In genomic region chr21:39136138-39136537, GRCh38 we compare ENCODE assay signal across 8 cellular contexts. TPM values are rescaled to one million over a fixed set of nuclear protein-coding genes. Genes with fewer than 3 reads are reported as not detected.
DNase-seq lines count a peak whose midpoint lies in the region; TF ChIP-seq lines count a peak whose summit lies in the region.
"Not testable (repeated sequence)": the region's sequence is repeated elsewhere in the genome, so short reads cannot be mapped to it uniquely, and the experiment has no call there.

No MANE protein-coding gene starts in this region.

- H3K9ac ChIP-seq in colonic mucosa (ENCODE audit: low read depth in 2 of 2, low read length in 2 of 2) = not testable (repeated sequence)

- not testable (repeated sequence) for H3K27me3 Mint-ChIP-seq in HFFc6 (ENCODE audit: insufficient read depth); progenitor cell of endocrine pancreas

- TF ChIP-seq CTCF in BJ (IDR thresholded peaks at IDR 0.05; ENCODE audit: insufficient read depth, low read depth, low read length) = peak; percentile 35; the same call in 1 of the 2 replicates
- TF ChIP-seq CTCF in HFFc6 (IDR thresholded peaks at IDR 0.05) = peak; percentile 72
- peak; percentile 25; the same call in 1 of the 2 replicates for TF ChIP-seq CTCF in WI38 (IDR thresholded peaks at IDR 0.05; ENCODE audit: low read depth, low read length)
- TF ChIP-seq CTCF in colonic mucosa (IDR thresholded peaks at IDR 0.05) = peak; percentile 11
- peak; percentile 37 for TF ChIP-seq CTCF in hepatocyte (IDR thresholded peaks at IDR 0.05; ENCODE audit: poor library complexity)
- peak; percentile 46 for TF ChIP-seq CTCF in progenitor cell of endocrine pancreas (IDR thresholded peaks at IDR 0.05; ENCODE audit: unreplicated experiment)

- H3K79me2 ChIP-seq in hepatocyte = not testable (repeated sequence)

- H3K36me3 ChIP-seq in BJ (ENCODE audit: control insufficient read depth, insufficient read depth, low read length); colonic mucosa; hepatocyte (replicated peaks; ENCODE audit: insufficient read depth, low read depth): not testable (repeated sequence)

- not testable (repeated sequence) for H2AFZ ChIP-seq in hepatocyte

- H3K36me3 Mint-ChIP-seq in HFFc6 (ENCODE audit: low read depth); progenitor cell of endocrine pancreas (ENCODE audit: insufficient read depth): not testable (repeated sequence)

- H3K4me2 ChIP-seq in hepatocyte = not testable (repeated sequence)

- H3K9me3 Mint-ChIP-seq in HFFc6; progenitor cell of endocrine pancreas (ENCODE audit: low read depth): not testable (repeated sequence)

- not testable (repeated sequence) for H3K4me3 Mint-ChIP-seq in HFFc6; progenitor cell of endocrine pancreas (ENCODE audit: low read depth)

- not testable (repeated sequence) for H3K9me2 ChIP-seq in hepatocyte (replicated peaks; ENCODE audit: insufficient read depth)

- H3K27ac ChIP-seq in colonic mucosa, hepatocyte: not testable (repeated sequence)

- not testable (repeated sequence) for H3K9me3 ChIP-seq in colonic mucosa; hepatocyte (ENCODE audit: low read depth)

- DNase-seq in BJ (ENCODE audit: low read depth); HFFc6; progenitor cell of endocrine pancreas (ENCODE audit: low spot score, unreplicated experiment): not testable (repeated sequence)
- DNase-seq in NCI-H2029 (lab: John Stamatoyannopoulos, UW) (peak; percentile 54), OCI-M1 (lab: John Stamatoyannopoulos, UW) (peak; percentile 43), colonic mucosa (peak; percentile 47), hepatocyte (ENCODE audit: low spot score) (peak; percentile 54)

- not testable (repeated sequence) for H4K20me1 ChIP-seq in hepatocyte (ENCODE audit: insufficient read depth, poor library complexity, severe bottlenecking)

- not testable (repeated sequence) for H3K27me3 ChIP-seq in BJ (ENCODE audit: control insufficient read depth, insufficient read depth, low read length); colonic mucosa; hepatocyte

- not testable (repeated sequence) for H3K4me3 ChIP-seq in BJ (ENCODE audit: low read depth, low read length); WI38 (ENCODE audit: low read depth, low read length); colonic mucosa; hepatocyte

- not testable (repeated sequence) for H3K4me1 ChIP-seq in colonic mucosa
- peaks cover 16% of the 10 kb centered on the region for H3K4me1 ChIP-seq in hepatocyte (ENCODE audit: insufficient read depth)

- intact Hi-C loops in colonic mucosa (cut with DNase I) = loop anchor here (5.0 kb wide), 1 partner anchor 629 kb away; no protein-coding TSS in a partner anchor

- peaks cover 19% of the 10 kb centered on the region for H3K4me1 Mint-ChIP-seq in HFFc6 (ENCODE audit: low read depth)
- H3K4me1 Mint-ChIP-seq in progenitor cell of endocrine pancreas (ENCODE audit: low read depth) = not testable (repeated sequence)

- POLR2A ChIA-PET in BJ (lab: Charles Lee) = not testable (repeated sequence)

- CTCF ChIA-PET in BJ (lab: Yijun Ruan, JAX) = interaction anchor here (1.0 to 2.5 kb wide), 5 partner anchors 17 to 652 kb away, joined by 3 to 10 read pairs (median 3); no protein-coding TSS in a partner anchor

- WGBS in hepatocyte (ENCODE audit: low lambda C conversion rate, missing lambda C conversion rate) = 77% methylated on average over 8 of the region's 8 CpGs

- H3K27ac Mint-ChIP-seq in HFFc6 = peak overlapping the region; percentile 12; the same call in 1 of the 2 replicates
- H3K27ac Mint-ChIP-seq in progenitor cell of endocrine pancreas = not testable (repeated sequence)

RNA-seq across cellular contexts. Expression of gene PSMG1, which starts 47.1 kb away (rescaled TPM):
- polyA plus RNA-seq in BJ (2011; rRNA removed) (21.9 and 56.4 TPM in 2 replicates), hepatocyte (81.4 and 99.0 TPM in 2 replicates)
- 5.0 and 7.4 TPM in 2 replicates for polyA minus RNA-seq in BJ (2011; rRNA and poly(A)+ RNA removed)
- total RNA-seq in HFFc6 (2021; fragmentation: NEBNext Ultra II Directional; extraction: Animal tissue kit (Norgen Biotek cat#: 25700)) = 10 to 100 TPM; 60.8 to 81.9 (median 74.4) TPM
- total RNA-seq in colonic mucosa (10 to 100 TPM; 41.2 to 78.1 TPM), hepatocyte (43.3 and 46.2 TPM in 2 replicates), progenitor cell of endocrine pancreas (35.0 and 39.7 TPM in 2 replicates)

Comparison
In these comparisons a context has a peak if more than half of its experiments do, and no peak if none do; other contexts are left out.
1. CTCF ChIP-seq: peak in every context shown above with its lines; median percentile 72 in HFFc6; 46 in progenitor cell of endocrine pancreas; 37 in hepatocyte; 35 in BJ; 25 in WI38; 11 in colonic mucosa.